ENCODE assay signal across 15 cellular contexts in genomic region chr15:79157631-79158592, GRCh38.
A peak's percentile ranks its signal among the peaks of the same experiment; 100 is the strongest.
DNase-seq lines count a peak whose midpoint lies in the region; ATAC-seq and TF ChIP-seq lines count a peak whose summit lies in the region.
"Had no signal": no experiment of that assay in that cellular context is flagged by ENCODE, and none has a peak within 500 bp of the region (broad histone marks: within the 10 kb centered on the region; RNA-seq: fewer than 3 reads in every experiment).

No MANE protein-coding gene starts in this region.

- peak; percentile 19 for ATAC-seq in upper lobe of right lung

- no peak overlapping the region for H2AFZ ChIP-seq in PC-9
- peak overlapping the region; percentile 24 for H2AFZ ChIP-seq in mammary epithelial cell (ENCODE audit: low read depth, low read length)

- no TSS peak for BruUV-seq in PC-9 (replicated peaks; lab: Mats Ljungman, UMichigan)
- no TSS peak for BruUV-seq in mammary epithelial cell (replicated peaks; lab: Mats Ljungman, UMichigan)

- TF ChIP-seq CTCF in PC-9 (conservative IDR thresholded peaks at IDR 0.05) = no peak
- no peak for TF ChIP-seq CTCF in mammary epithelial cell (conservative IDR thresholded peaks at IDR 0.05 in 1 of 2, IDR thresholded peaks at IDR 0.05 in 1 of 2; ENCODE audit: extremely low read depth in 1 of 2, insufficient read depth in 1 of 2, low read depth in 1 of 2, low read length in 2 of 2)
- no peak for TF ChIP-seq CTCF in kidney epithelial cell (IDR thresholded peaks at IDR 0.05; ENCODE audit: insufficient read depth, low read length, poor library complexity, severe bottlenecking)
- no peak for TF ChIP-seq CTCF in upper lobe of right lung (IDR thresholded peaks at IDR 0.05)

- no peaks in the 10 kb centered on the region for H3K9me3 Mint-ChIP-seq in CD8-positive, alpha-beta memory T cell
- H3K9me3 Mint-ChIP-seq: CD4-positive, alpha-beta T cell had no signal

- in situ Hi-C loops in mammary epithelial cell (cut with MboI; ENCODE audit: low sequenced_read_pairs in 2 of 2) = no loop called here

- H3K36me3 ChIP-seq in PC-9 (ENCODE audit: low read depth) = no peaks in the 10 kb centered on the region
- no peaks in the 10 kb centered on the region for H3K36me3 ChIP-seq in mammary epithelial cell (ENCODE audit: insufficient read depth, low read length)
- no peaks in the 10 kb centered on the region for H3K36me3 ChIP-seq in kidney epithelial cell (ENCODE audit: control insufficient read depth, insufficient read depth, low read length)
- H3K36me3 ChIP-seq in upper lobe of right lung = no peaks in the 10 kb centered on the region
- H3K36me3 ChIP-seq in CD8-positive, alpha-beta memory T cell (ENCODE audit: insufficient read depth, low read length) = no peaks in the 10 kb centered on the region

- peaks cover 22% of the 10 kb centered on the region; the same call in 1 of the 2 replicates for H3F3A ChIP-seq in PC-9 (ENCODE audit: insufficient read depth, low read depth)

- H3K27me3 ChIP-seq in PC-9 (ENCODE audit: insufficient read depth, low read depth) = no peaks in the 10 kb centered on the region
- no peaks in the 10 kb centered on the region for H3K27me3 ChIP-seq in mammary epithelial cell (ENCODE audit: insufficient read depth, low read length)
- H3K27me3 ChIP-seq in kidney epithelial cell (ENCODE audit: control insufficient read depth, insufficient read depth, low read length) = no peaks in the 10 kb centered on the region
- no peaks in the 10 kb centered on the region for H3K27me3 ChIP-seq in upper lobe of right lung
- no peaks in the 10 kb centered on the region for H3K27me3 ChIP-seq in CD8-positive, alpha-beta memory T cell (ENCODE audit: insufficient read depth, low read length, poor library complexity, severe bottlenecking)

- no peak overlapping the region for H3K27ac Mint-ChIP-seq in CD8-positive, alpha-beta memory T cell
- H3K27ac Mint-ChIP-seq: B cell; CD4-positive, alpha-beta T cell had no signal

- H3K9ac ChIP-seq in mammary epithelial cell (ENCODE audit: insufficient read depth, low read length) = no peak overlapping the region

- dilution Hi-C loops in mammary epithelial cell (cut with HindIII; ENCODE audit: low sequenced_read_pairs) = no loop called here

- H3K9me3 ChIP-seq in PC-9 (ENCODE audit: insufficient read depth, low read depth) (no peaks in the 10 kb centered on the region), mammary epithelial cell (replicated peaks; ENCODE audit: insufficient read depth, low read length) (no peaks in the 10 kb centered on the region), upper lobe of right lung (no peaks in the 10 kb centered on the region)
- no peaks in the 10 kb centered on the region for H3K9me3 ChIP-seq in CD8-positive, alpha-beta memory T cell (ENCODE audit: low read length)

- DNase-seq in PC-9 (peak; percentile 82 to 94), mammary epithelial cell (peak; percentile 94), kidney epithelial cell (ENCODE audit: low read depth) (peak; percentile 55), upper lobe of right lung (no peak), NCI-H1105 (lab: John Stamatoyannopoulos, UW) (no peak), hepatic stellate cell (ENCODE audit: low spot score) (no peak)
- no peak for DNase-seq in CD8-positive, alpha-beta memory T cell
- DNase-seq: CD4-positive, alpha-beta T cell; DMS79 treated with DMSO at 0.1 percent for 48 hours; KBM-7; NCI-H1092; NCI-H1694; SHP77 treated with DMSO at 0.1 percent for 48 hours had no signal

- peak overlapping the region; percentile 64 for H3K4me2 ChIP-seq in PC-9
- H3K4me2 ChIP-seq in mammary epithelial cell (ENCODE audit: insufficient read depth, low read depth, low read length) = peak overlapping the region; percentile 57

- H3K79me2 ChIP-seq in PC-9 (ENCODE audit: low read depth) (no peaks in the 10 kb centered on the region), mammary epithelial cell (ENCODE audit: insufficient read depth, low read length) (no peaks in the 10 kb centered on the region)

- CTCF ChIA-PET in PC-9 (lab: Charles Lee) = interaction anchor here (0.5 to 0.7 kb wide), 3 partner anchors 27 to 254 kb away, joined by 3 to 7 read pairs (median 3); no protein-coding TSS in a partner anchor
- CTCF ChIA-PET in mammary epithelial cell (lab: Charles Lee; ENCODE audit: low non-redundant PET) = interaction anchor here (0.6 kb wide), 1 partner anchor 28 kb away, joined by 3 read pairs; no protein-coding TSS in a partner anchor
- CTCF ChIA-PET in CD8-positive, alpha-beta memory T cell (lab: Charles Lee) = no interaction called here

- H3K4me3 ChIP-seq in PC-9 = no peak overlapping the region
- no peak overlapping the region for H3K4me3 ChIP-seq in mammary epithelial cell (replicated peaks in 1 of 3; ENCODE audit: insufficient read depth in 1 of 3, low read depth in 2 of 3, low read length in 3 of 3)
- no peak overlapping the region for H3K4me3 ChIP-seq in kidney epithelial cell (ENCODE audit: low read depth, low read length)
- no peak overlapping the region for H3K4me3 ChIP-seq in upper lobe of right lung
- H3K4me3 ChIP-seq in CD8-positive, alpha-beta memory T cell (ENCODE audit: low read length) = no peak overlapping the region

- H3K27me3 Mint-ChIP-seq in CD8-positive, alpha-beta memory T cell = peaks cover 16 to 19% of the 10 kb centered on the region in 2 donors

- POLR2A ChIA-PET in PC-9 (lab: Charles Lee; ENCODE audit: unreplicated experiment) = interaction anchor here (0.7 kb wide), 1 partner anchor 120 kb away, joined by 4 read pairs; no protein-coding TSS in a partner anchor
- POLR2A ChIA-PET in CD8-positive, alpha-beta memory T cell (lab: Charles Lee) = no interaction called here

- H3K4me1 Mint-ChIP-seq in CD8-positive, alpha-beta memory T cell = no peaks in the 10 kb centered on the region
- H3K4me1 Mint-ChIP-seq: B cell had no signal

- H3K36me3 Mint-ChIP-seq in CD8-positive, alpha-beta memory T cell = no peaks in the 10 kb centered on the region

- H3K4me1 ChIP-seq in PC-9 (replicated peaks; ENCODE audit: insufficient read depth) = peaks cover 40% of the 10 kb centered on the region
- peaks cover 18% of the 10 kb centered on the region for H3K4me1 ChIP-seq in mammary epithelial cell (ENCODE audit: insufficient read depth, low read length)
- no peaks in the 10 kb centered on the region for H3K4me1 ChIP-seq in upper lobe of right lung
- no peaks in the 10 kb centered on the region for H3K4me1 ChIP-seq in CD8-positive, alpha-beta memory T cell (ENCODE audit: insufficient read depth, low read length)

- no peaks in the 10 kb centered on the region for H4K20me1 ChIP-seq in PC-9 (ENCODE audit: insufficient read depth)
- no peaks in the 10 kb centered on the region for H4K20me1 ChIP-seq in mammary epithelial cell (ENCODE audit: insufficient read depth, low read length)

- no peak overlapping the region for H3K4me3 Mint-ChIP-seq in CD8-positive, alpha-beta memory T cell
- H3K4me3 Mint-ChIP-seq: B cell; CD4-positive, alpha-beta T cell had no signal

- intact Hi-C loops in PC-9 (cut with micrococcal nuclease; ENCODE audit: unreplicated experiment) (no loop called here), mammary epithelial cell (cut with micrococcal nuclease) (no loop called here), upper lobe of right lung (cut with DNase I) (no loop called here)

- WGBS in mammary epithelial cell (ENCODE audit: low coverage, missing lambda C conversion rate) = 22% methylated on average over 10 of the region's 13 CpGs

- no peaks in the 10 kb centered on the region for H3K9me2 ChIP-seq in PC-9 (ENCODE audit: insufficient read depth)

- H3K27ac ChIP-seq in PC-9 (peak overlapping the region; percentile 78), mammary epithelial cell (ENCODE audit: insufficient read depth, low read depth, low read length) (no peak overlapping the region), upper lobe of right lung (no peak overlapping the region)
- no peak overlapping the region for H3K27ac ChIP-seq in CD8-positive, alpha-beta memory T cell (ENCODE audit: low read depth, low read length)
- H3K27ac ChIP-seq: HL-60 had no signal

Comparison
In these comparisons a context has a peak if more than half of its experiments do, and no peak if none do; other contexts are left out.
1. DNase-seq: peak in PC-9 (2 of 2), mammary epithelial cell (single experiment) and kidney epithelial cell (single experiment); none in upper lobe of right lung (single experiment), NCI-H1105 (single experiment), hepatic stellate cell (single experiment) and CD8-positive, alpha-beta memory T cell (0 of 5).